ENCODE assay signal across 8 cellular contexts in the genomic region with DNA sequence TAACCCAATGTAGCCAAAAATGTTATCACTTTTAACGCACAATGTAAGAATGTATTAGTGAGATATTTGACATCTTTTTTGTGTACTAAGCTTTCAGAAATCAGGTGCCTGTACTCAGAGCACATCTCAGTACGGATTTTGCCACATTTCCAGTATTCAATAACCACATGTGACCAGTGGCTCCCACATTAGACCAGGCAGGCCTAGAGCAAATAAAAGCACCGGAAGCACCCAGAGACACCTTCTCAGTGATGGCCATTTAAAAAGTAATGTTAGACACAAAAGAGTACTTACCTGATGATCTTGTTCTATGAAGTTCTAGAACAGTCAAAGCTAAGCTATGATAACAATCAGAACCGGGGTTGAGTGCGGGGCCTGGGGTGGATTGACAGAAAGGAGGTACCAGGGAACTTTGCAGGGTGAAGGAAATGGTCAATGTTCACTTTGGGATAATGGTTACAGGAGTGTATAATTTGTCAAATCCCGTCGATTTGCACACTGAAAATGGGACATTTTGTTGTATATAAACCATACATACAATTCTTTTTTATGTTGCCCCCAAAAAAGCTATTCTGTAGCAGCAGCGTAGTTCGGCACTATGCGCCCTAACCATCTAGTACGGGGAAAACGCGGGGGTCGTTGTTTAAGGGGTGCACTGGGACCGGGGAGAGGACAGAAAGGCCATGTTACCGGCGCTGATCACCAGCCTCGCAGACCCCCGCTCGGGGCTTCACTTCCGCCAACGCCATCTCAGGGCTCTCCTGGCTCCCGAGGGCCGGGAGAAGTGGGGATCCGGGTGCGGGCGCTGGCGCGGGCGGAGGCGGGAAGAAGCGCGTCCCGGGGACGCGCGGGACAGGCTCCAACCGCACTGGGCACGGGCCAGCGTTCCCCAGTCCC. TPM values are rescaled to one million over a fixed set of nuclear protein-coding genes. Genes with fewer than 3 reads are reported as not detected.
DNase-seq lines count a peak whose midpoint lies in the region; ATAC-seq and TF ChIP-seq lines count a peak whose summit lies in the region.

No MANE protein-coding gene starts in this region.

- H2BK5ac ChIP-seq in trophoblast cell (ENCODE audit: low read depth, low read length, poor library complexity): peak overlapping the region; percentile 84

- peak overlapping the region; percentile 81 for H2AFZ ChIP-seq in trophoblast cell (ENCODE audit: insufficient read depth, low read length, poor library complexity)

- H3K27ac ChIP-seq in trophoblast cell (ENCODE audit: low read depth, low read length): peak overlapping the region; percentile 27

- H3K18ac ChIP-seq in trophoblast cell (ENCODE audit: low read length): peak overlapping the region; percentile 90

- H3K9ac ChIP-seq in trophoblast cell (ENCODE audit: low read length): peak overlapping the region; percentile 88

- TF ChIP-seq CTCF in foreskin fibroblast (IDR thresholded peaks at IDR 0.05; ENCODE audit: low read depth, low read length): no peak

- no peaks in the 10 kb centered on the region for H3K27me3 Mint-ChIP-seq in T-helper 2 cell treated with Interferon-gamma antibody and Interleukin-4, amounts not matched to agents 5 μg/mL and 100 μg/mL, for 36 hours (ENCODE audit: low read depth)
- H3K27me3 Mint-ChIP-seq in T-helper 17 cell: no peaks in the 10 kb centered on the region

- H3K4me1 ChIP-seq in trophoblast cell (ENCODE audit: control insufficient read depth in 1 of 2, insufficient read depth in 2 of 2, low read length in 2 of 2): peaks cover 0 to 3% of the 10 kb centered on the region in 2 experiments

- no peaks in the 10 kb centered on the region for H3K36me3 Mint-ChIP-seq in T-helper 2 cell treated with Interferon-gamma antibody and Interleukin-4, amounts not matched to agents 5 μg/mL and 100 μg/mL, for 36 hours (ENCODE audit: low read depth)
- H3K36me3 Mint-ChIP-seq in T-helper 17 cell (ENCODE audit: low read depth): no peaks in the 10 kb centered on the region

- H3K9me3 Mint-ChIP-seq in T-helper 2 cell treated with Interferon-gamma antibody and Interleukin-4, amounts not matched to agents 5 μg/mL and 100 μg/mL, for 36 hours: no peaks in the 10 kb centered on the region

- peak overlapping the region; percentile 81 for H4K91ac ChIP-seq in trophoblast cell (ENCODE audit: low read depth, low read length)

- H3K4me2 ChIP-seq in trophoblast cell (ENCODE audit: low read length): peak overlapping the region; percentile 67

- H3K9me3 ChIP-seq in T-helper 17 cell (ENCODE audit: control insufficient read depth, low read length, poor library complexity, severe bottlenecking) (no peaks in the 10 kb centered on the region), trophoblast cell (ENCODE audit: insufficient read depth, low read depth, low read length) (no peaks in the 10 kb centered on the region)

- H4K12ac ChIP-seq in trophoblast cell (ENCODE audit: low read depth, low read length): peak overlapping the region; percentile 99

- peaks cover 9% of the 10 kb centered on the region for H3K79me2 ChIP-seq in trophoblast cell (ENCODE audit: control insufficient read depth, insufficient read depth, low read length, poor library complexity)

- peaks cover 8% of the 10 kb centered on the region for H3K4me1 Mint-ChIP-seq in T-helper 2 cell treated with Interferon-gamma antibody and Interleukin-4, amounts not matched to agents 5 μg/mL and 100 μg/mL, for 36 hours (ENCODE audit: low read depth)
- H3K4me1 Mint-ChIP-seq in T-helper 17 cell: peaks cover 5% of the 10 kb centered on the region

- peak overlapping the region; percentile 99 for H3K4ac ChIP-seq in trophoblast cell (ENCODE audit: low read depth, low read length)

- peak overlapping the region; percentile 97 for H3K14ac ChIP-seq in trophoblast cell (ENCODE audit: low read length)

- H2BK12ac ChIP-seq in trophoblast cell (ENCODE audit: low read length): no peak overlapping the region

- peaks cover 12% of the 10 kb centered on the region for H3K79me1 ChIP-seq in trophoblast cell (ENCODE audit: low read length)

- H3K36me3 ChIP-seq in trophoblast cell (ENCODE audit: control insufficient read depth in 1 of 2, insufficient read depth in 2 of 2, low read length in 2 of 2): peaks cover 2 to 5% of the 10 kb centered on the region in 2 experiments

- no peak for DNase-seq in T-helper 2 cell treated with Interferon-gamma antibody and Interleukin-4, amounts not matched to agents 5 μg/mL and 100 μg/mL, for 36 hours (ENCODE audit: low spot score)
- no peak for DNase-seq in T-helper 2 cell
- DNase-seq in T-helper 17 cell: no peak
- DNase-seq in foreskin fibroblast: peak in 1 of 2 donors; percentile 10
- DNase-seq in trophoblast cell: no peak
- DNase-seq in GDM1 (lab: John Stamatoyannopoulos, UW): no peak
- no peak for DNase-seq in kidney glomerular epithelial cell (lab: John Stamatoyannopoulos, UW)

- peak overlapping the region; percentile 63 for H2AK5ac ChIP-seq in trophoblast cell (ENCODE audit: low read length)

- peak overlapping the region; percentile 62 to 66 for H3K4me3 ChIP-seq in foreskin fibroblast (ENCODE audit: low read depth in 1 of 2, low read length in 2 of 2)
- H3K4me3 ChIP-seq in trophoblast cell (ENCODE audit: low read depth, low read length): peak overlapping the region; percentile 88

- peak overlapping the region; percentile 87 for H4K8ac ChIP-seq in trophoblast cell (ENCODE audit: low read depth, low read length)

- H3K27ac Mint-ChIP-seq in T-helper 2 cell treated with Interferon-gamma antibody and Interleukin-4, amounts not matched to agents 5 μg/mL and 100 μg/mL, for 36 hours: peak overlapping the region; percentile 84
- peak overlapping the region; percentile 47 for H3K27ac Mint-ChIP-seq in T-helper 17 cell

- H2BK120ac ChIP-seq in trophoblast cell (ENCODE audit: insufficient read depth, low read length, poor library complexity): peak overlapping the region; percentile 91

- peak; percentile 18 for ATAC-seq in HG02642 (IDR thresholded peaks at IDR 0.05; ENCODE audit: poor library complexity, unreplicated experiment)
- no peak for ATAC-seq in T-helper 17 cell

- H3K4me3 Mint-ChIP-seq in T-helper 2 cell treated with Interferon-gamma antibody and Interleukin-4, amounts not matched to agents 5 μg/mL and 100 μg/mL, for 36 hours: peak overlapping the region; percentile 83
- peak overlapping the region; percentile 88 for H3K4me3 Mint-ChIP-seq in T-helper 17 cell

- no peaks in the 10 kb centered on the region for H3K27me3 ChIP-seq in trophoblast cell (ENCODE audit: insufficient read depth, low read length)

- no peak overlapping the region for H3K23ac ChIP-seq in trophoblast cell (ENCODE audit: low read length)

- WGBS in trophoblast cell (ENCODE audit: extremely low coverage, insufficient coverage, insufficient read length): no CpG with 5 or more reads among the region's 40 CpGs

RNA-seq across cellular contexts. Expression of a gene that starts 1.0 kb away (rescaled TPM):
- total RNA-seq in T-helper 17 cell: 1 to 10 TPM; 3.4 to 4.1 TPM
- 10.8 and 11.9 TPM in 2 replicates for polyA plus RNA-seq in trophoblast cell (2013)

RNA-seq across cellular contexts. Expression of a gene that starts 7.9 kb away (rescaled TPM):
- 10 to 100 TPM; 31.3 to 35.2 TPM for total RNA-seq in T-helper 17 cell
- polyA plus RNA-seq in trophoblast cell (2013): 19.0 and 19.3 TPM in 2 replicates
